9 cellular contexts compared by ENCODE assay signal in the genomic region with DNA sequence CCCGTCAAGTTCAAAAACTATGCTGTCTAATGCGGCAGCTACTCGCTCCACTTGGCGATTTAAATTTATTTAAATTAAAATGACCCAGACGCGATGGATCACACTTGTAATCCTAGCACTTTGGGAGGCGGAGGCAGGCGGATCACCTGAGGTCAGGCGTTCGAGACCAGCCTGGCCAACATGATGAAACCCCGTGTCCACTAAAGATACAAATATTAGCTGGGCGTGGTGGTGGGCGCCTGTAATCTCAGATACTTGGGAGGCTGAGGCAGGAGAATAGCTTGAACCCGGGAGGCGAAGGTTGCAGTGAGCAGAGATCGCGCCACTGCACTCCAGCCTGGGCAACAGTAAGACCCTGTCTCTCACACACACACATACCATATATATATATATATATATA. TPM values are rescaled to one million over a fixed set of nuclear protein-coding genes. Genes with fewer than 3 reads are reported as not detected.
DNase-seq lines count a peak whose midpoint lies in the region; FAIRE-seq and TF ChIP-seq lines count a peak whose summit lies in the region.
"Not testable (repeated sequence)": the region's sequence is repeated elsewhere in the genome, so short reads cannot be mapped to it uniquely, and the experiment has no call there.
"Had no signal": no experiment of that assay in that cellular context is flagged by ENCODE, and none has a peak within 500 bp of the region (broad histone marks: within the 10 kb centered on the region; RNA-seq: fewer than 3 reads in every experiment).

No MANE protein-coding gene starts in this region.

- H3K36me3 Mint-ChIP-seq in astrocyte (ENCODE audit: low read depth, unreplicated experiment): not testable (repeated sequence)
- peaks cover 18% of the 10 kb centered on the region for H3K36me3 Mint-ChIP-seq in progenitor cell of endocrine pancreas (ENCODE audit: insufficient read depth)

- intact Hi-C loops in endothelial cell of umbilical vein (cut with micrococcal nuclease): loop anchor here (5.0 kb wide), 1 partner anchor 116 kb away; a partner anchor contains a TSS

- not testable (repeated sequence) for H3K4me3 ChIP-seq in MM.1S (ENCODE audit: low read length); astrocyte (ENCODE audit: insufficient read depth, low read depth, low read length)
- H3K4me3 ChIP-seq in WI38 (ENCODE audit: low read depth, low read length) (peak overlapping the region; percentile 95), endothelial cell of umbilical vein (replicated peaks in 1 of 3; ENCODE audit: insufficient read depth in 1 of 3, low read depth in 1 of 3, low read length in 3 of 3) (peak overlapping the region in 1 of 3 experiments; percentile 20), keratinocyte (ENCODE audit: control insufficient read depth in 2 of 3, extremely low read depth in 1 of 3, insufficient read depth in 2 of 3, low read depth in 1 of 3, low read length in 3 of 3) (peak overlapping the region; percentile 19 to 100 (median 72))

- not testable (repeated sequence) for H2AFZ ChIP-seq in MM.1S (ENCODE audit: low read length); astrocyte (ENCODE audit: low read depth, low read length); endothelial cell of umbilical vein (ENCODE audit: low read depth, low read length); keratinocyte (ENCODE audit: control insufficient read depth, low read length)

- peaks cover 12% of the 10 kb centered on the region for H3F3A ChIP-seq in MM.1S (ENCODE audit: insufficient read depth, low read length)

- dilution Hi-C loops in endothelial cell of umbilical vein (cut with MboI; ENCODE audit: extremely low pct_ligation_motif_present, low sequenced_read_pairs); keratinocyte (cut with MboI; ENCODE audit: extremely low pct_ligation_motif_present, low sequenced_read_pairs): not testable (repeated sequence)

- H3K9me1 ChIP-seq in endothelial cell of umbilical vein (replicated peaks; ENCODE audit: control insufficient read depth, extremely low read depth, insufficient read depth, low read length); keratinocyte (ENCODE audit: control insufficient read depth, extremely low read depth, insufficient read depth, low read length): not testable (repeated sequence)

- H3K4me2 ChIP-seq in MM.1S (ENCODE audit: low read depth, low read length): peak overlapping the region; percentile 40; the same call in 1 of the 2 replicates
- H3K4me2 ChIP-seq in astrocyte (ENCODE audit: low read length): peak overlapping the region; percentile 74
- H3K4me2 ChIP-seq in endothelial cell of umbilical vein (ENCODE audit: insufficient read depth, low read length): peak overlapping the region; percentile 52
- H3K4me2 ChIP-seq in keratinocyte (ENCODE audit: control insufficient read depth, extremely low read depth, insufficient read depth, low read depth, low read length): peak overlapping the region; percentile 52

- POLR2A ChIA-PET in endothelial cell of umbilical vein (lab: Charles Lee): not testable (repeated sequence)

- not testable (repeated sequence) for DNase-seq in MM.1S; astrocyte (ENCODE audit: low read depth); endothelial cell of umbilical vein (ENCODE audit: low read depth, low spot score); keratinocyte (ENCODE audit: low read depth, low spot score); progenitor cell of endocrine pancreas (ENCODE audit: low spot score, unreplicated experiment)

- H3K9me3 Mint-ChIP-seq in astrocyte (ENCODE audit: unreplicated experiment); progenitor cell of endocrine pancreas (ENCODE audit: low read depth): not testable (repeated sequence)

- H3K36me3 ChIP-seq in ES-I3 (ENCODE audit: insufficient read depth, low read length); MM.1S (replicated peaks; ENCODE audit: insufficient read depth, low read length); endothelial cell of umbilical vein (ENCODE audit: control insufficient read depth in 2 of 2, extremely low read depth in 1 of 2, insufficient read depth in 2 of 2, low read length in 2 of 2); keratinocyte (ENCODE audit: control insufficient read depth in 2 of 2, extremely low read depth in 1 of 2, insufficient read depth in 2 of 2, low read length in 2 of 2): not testable (repeated sequence)
- H3K36me3 ChIP-seq in astrocyte (ENCODE audit: insufficient read depth, low read length): peaks cover 13% of the 10 kb centered on the region

- CTCF ChIA-PET in endothelial cell of umbilical vein (lab: Charles Lee): interaction anchor here (4.3 kb wide), 1 partner anchor 10 kb away, joined by 29 read pairs; no protein-coding TSS in a partner anchor

- H3K27me3 Mint-ChIP-seq in astrocyte (ENCODE audit: low read depth, unreplicated experiment); progenitor cell of endocrine pancreas: not testable (repeated sequence)

- H3K4me3 Mint-ChIP-seq in astrocyte (ENCODE audit: unreplicated experiment) (peak overlapping the region; percentile 71), progenitor cell of endocrine pancreas (ENCODE audit: low read depth) (peak overlapping the region; percentile 64)

- H3K27ac ChIP-seq in MM.1S (ENCODE audit: low read length); astrocyte (ENCODE audit: low read depth, low read length); endothelial cell of umbilical vein (ENCODE audit: insufficient read depth, low read depth, low read length); keratinocyte (ENCODE audit: control insufficient read depth, insufficient read depth, low read length): not testable (repeated sequence)

- H3K9me2 ChIP-seq in MM.1S (replicated peaks; ENCODE audit: insufficient read depth, low read length): not testable (repeated sequence)

- not testable (repeated sequence) for H3K4me1 Mint-ChIP-seq in astrocyte (ENCODE audit: low read depth, unreplicated experiment); progenitor cell of endocrine pancreas (ENCODE audit: low read depth)

- not testable (repeated sequence) for H3K27ac Mint-ChIP-seq in astrocyte (ENCODE audit: unreplicated experiment); progenitor cell of endocrine pancreas

- not testable (repeated sequence) for TF ChIP-seq CTCF in MM.1S (IDR thresholded peaks at IDR 0.05; ENCODE audit: low read length); WI38 (IDR thresholded peaks at IDR 0.05; ENCODE audit: low read depth, low read length); astrocyte (IDR thresholded peaks at IDR 0.05; ENCODE audit: insufficient read depth, low read depth, low read length); endothelial cell of umbilical vein (IDR thresholded peaks at IDR 0.05; ENCODE audit: extremely low read depth in 1 of 2, insufficient read depth in 1 of 2, low read depth in 1 of 2, low read length in 2 of 2); keratinocyte (optimal IDR thresholded peaks at IDR 0.05 in 1 of 3, IDR thresholded peaks at IDR 0.05 in 1 of 3, conservative IDR thresholded peaks at IDR 0.05 in 1 of 3; ENCODE audit: extremely low read depth in 1 of 3, insufficient read depth in 2 of 3, low read length in 3 of 3); progenitor cell of endocrine pancreas (IDR thresholded peaks at IDR 0.05; ENCODE audit: unreplicated experiment)

- H3K27me3 ChIP-seq in MM.1S (replicated peaks; ENCODE audit: insufficient read depth, low read length); astrocyte (ENCODE audit: insufficient read depth, low read length); endothelial cell of umbilical vein (ENCODE audit: control insufficient read depth in 2 of 2, insufficient read depth in 2 of 2, low read length in 2 of 2); keratinocyte (ENCODE audit: control insufficient read depth, extremely low read depth, insufficient read depth, low read length): not testable (repeated sequence)

- not testable (repeated sequence) for H3K4me1 ChIP-seq in ES-I3 (ENCODE audit: insufficient read depth, low read length); MM.1S (ENCODE audit: low read length); astrocyte (ENCODE audit: insufficient read depth, low read length); keratinocyte (ENCODE audit: control insufficient read depth, extremely low read depth, insufficient read depth, low read length)
- H3K4me1 ChIP-seq in endothelial cell of umbilical vein (ENCODE audit: control insufficient read depth, extremely low read depth, insufficient read depth, low read length): peaks cover 10% of the 10 kb centered on the region

- not testable (repeated sequence) for H4K20me1 ChIP-seq in MM.1S (ENCODE audit: insufficient read depth, low read length); astrocyte (ENCODE audit: insufficient read depth, low read length); endothelial cell of umbilical vein (replicated peaks; ENCODE audit: control insufficient read depth, extremely low read depth, insufficient read depth, low read length); keratinocyte (ENCODE audit: control insufficient read depth, extremely low read depth, insufficient read depth, low read length)

- H3K79me2 ChIP-seq in MM.1S (ENCODE audit: low read length) (peaks cover 34% of the 10 kb centered on the region), astrocyte (ENCODE audit: insufficient read depth, low read length) (peaks cover 25% of the 10 kb centered on the region), endothelial cell of umbilical vein (ENCODE audit: control insufficient read depth, insufficient read depth, low read length) (peaks cover 17% of the 10 kb centered on the region), keratinocyte (ENCODE audit: control insufficient read depth, insufficient read depth, low read length) (peaks cover 31% of the 10 kb centered on the region)

- peak overlapping the region; percentile 96; the same call in 1 of the 2 replicates for H3K9ac ChIP-seq in ES-I3 (ENCODE audit: low read depth, low read length)
- H3K9ac ChIP-seq in MM.1S (ENCODE audit: low read length); astrocyte (ENCODE audit: low read length); endothelial cell of umbilical vein (replicated peaks; ENCODE audit: extremely low read depth, insufficient read depth, low read length); keratinocyte (ENCODE audit: control insufficient read depth, extremely low read depth, insufficient read depth, low read length): not testable (repeated sequence)

- not testable (repeated sequence) for TF ChIP-seq POLR2A in endothelial cell of umbilical vein (IDR thresholded peaks at IDR 0.05; ENCODE audit: low read depth, low read length)

- not testable (repeated sequence) for FAIRE-seq in astrocyte (lab: Jason Lieb, UNC); endothelial cell of umbilical vein (lab: Jason Lieb, UNC); keratinocyte (lab: Jason Lieb, UNC)

- not testable (repeated sequence) for H3K9me3 ChIP-seq in ES-I3 (ENCODE audit: control insufficient read depth, insufficient read depth, low read length); MM.1S (replicated peaks; ENCODE audit: insufficient read depth, low read length); astrocyte (ENCODE audit: insufficient read depth, low read depth, low read length); endothelial cell of umbilical vein (replicated peaks; ENCODE audit: control insufficient read depth, insufficient read depth, low read length); keratinocyte (ENCODE audit: control insufficient read depth, low read depth, low read length)

- not testable (repeated sequence) for BruUV-seq in endothelial cell of umbilical vein (replicated peaks; lab: Mats Ljungman, UMichigan)

RNA-seq across cellular contexts. Expression of a gene that starts 1.2 kb away (rescaled TPM):
- total RNA-seq in astrocyte: 28.2 and 28.7 TPM in 2 replicates
- total RNA-seq in endothelial cell of umbilical vein: 36.0 and 44.1 TPM in 2 replicates
- polyA plus RNA-seq in endothelial cell of umbilical vein: 15.8 and 17.6 TPM in 2 replicates
- polyA plus RNA-seq in endothelial cell of umbilical vein (2011; cell fraction: cytosol; rRNA removed): 20.4 and 22.2 TPM in 2 replicates
- 32.8 and 45.2 TPM in 2 replicates for polyA plus RNA-seq in endothelial cell of umbilical vein (2011; cell fraction: nucleus; rRNA removed)
- 42.4 and 47.6 TPM in 2 replicates for polyA plus RNA-seq in endothelial cell of umbilical vein (2012)
- polyA minus RNA-seq in endothelial cell of umbilical vein: 4.0 and 6.3 TPM in 2 replicates
- 22.3 TPM for polyA minus RNA-seq in endothelial cell of umbilical vein (2011; cell fraction: cytosol; rRNA and poly(A)+ RNA removed)
- 10.5 and 10.9 TPM in 2 replicates for polyA minus RNA-seq in endothelial cell of umbilical vein (2011; cell fraction: nucleus; rRNA and poly(A)+ RNA removed)
- 19.2 to 47.2 TPM (median 37.0 TPM) in 3 replicates for polyA plus RNA-seq in keratinocyte
- 32.1 TPM for polyA plus RNA-seq in keratinocyte (2011; ENCODE audit: low read depth)
- 30.2 and 31.4 TPM in 2 replicates for polyA plus RNA-seq in keratinocyte (2011; cell fraction: cytosol; rRNA removed)
- polyA plus RNA-seq in keratinocyte (2011; cell fraction: nucleus; rRNA removed): 32.8 and 42.4 TPM in 2 replicates
- 34.6 and 42.1 TPM in 2 replicates for polyA plus RNA-seq in keratinocyte (2012; ENCODE audit: low replicate concordance)
- 2.8 to 6.3 TPM (median 2.9 TPM) in 3 replicates for polyA minus RNA-seq in keratinocyte
- 15.0 TPM for polyA minus RNA-seq in keratinocyte (2011; cell fraction: cytosol; rRNA and poly(A)+ RNA removed)
- 8.2 and 8.8 TPM in 2 replicates for polyA minus RNA-seq in keratinocyte (2011; cell fraction: nucleus; rRNA and poly(A)+ RNA removed)
- total RNA-seq in progenitor cell of endocrine pancreas: 52.4 and 57.8 TPM in 2 replicates

RNA-seq across cellular contexts. Expression of a gene that starts 25.6 kb away (rescaled TPM):
- total RNA-seq in astrocyte (0.34 TPM in 1 of 2 replicates, not detected in the other), endothelial cell of umbilical vein (not detected in 2 replicates), progenitor cell of endocrine pancreas (1.8 and 3.2 TPM in 2 replicates)
- polyA plus RNA-seq in endothelial cell of umbilical vein (0.06 and 0.07 TPM in 2 replicates), keratinocyte (0.11 to 0.27 TPM (median 0.25 TPM) in 3 replicates)
- 0.21 and 0.22 TPM in 2 replicates for polyA plus RNA-seq in endothelial cell of umbilical vein (2011; cell fraction: cytosol; rRNA removed)
- 0.34 and 0.49 TPM in 2 replicates for polyA plus RNA-seq in endothelial cell of umbilical vein (2011; cell fraction: nucleus; rRNA removed)
- polyA plus RNA-seq in endothelial cell of umbilical vein (2012): 0.52 and 0.54 TPM in 2 replicates
- polyA minus RNA-seq in endothelial cell of umbilical vein (0.23 and 0.29 TPM in 2 replicates), keratinocyte (0.36 TPM in 1 of 3 replicates, not detected in the others)
- 1.3 TPM for polyA minus RNA-seq in endothelial cell of umbilical vein (2011; cell fraction: cytosol; rRNA and poly(A)+ RNA removed)
- polyA minus RNA-seq in endothelial cell of umbilical vein (2011; cell fraction: nucleus; rRNA and poly(A)+ RNA removed): not detected in 2 replicates
- polyA plus RNA-seq in keratinocyte (2011; ENCODE audit: low read depth): 1.3 TPM
- 0.23 and 0.24 TPM in 2 replicates for polyA plus RNA-seq in keratinocyte (2011; cell fraction: cytosol; rRNA removed)
- polyA plus RNA-seq in keratinocyte (2011; cell fraction: nucleus; rRNA removed): 0.41 and 0.50 TPM in 2 replicates
- polyA plus RNA-seq in keratinocyte (2012; ENCODE audit: low replicate concordance): 2.7 TPM in 1 of 2 replicates, not detected in the other
- polyA minus RNA-seq in keratinocyte (2011; cell fraction: cytosol; rRNA and poly(A)+ RNA removed): not detected
- polyA minus RNA-seq in keratinocyte (2011; cell fraction: nucleus; rRNA and poly(A)+ RNA removed): not detected in 2 replicates
- total RNA-seq: IMR-90, mononuclear cell had no signal
